Comparison of ENCODE assay signal across 3 cellular contexts in the genomic region with DNA sequence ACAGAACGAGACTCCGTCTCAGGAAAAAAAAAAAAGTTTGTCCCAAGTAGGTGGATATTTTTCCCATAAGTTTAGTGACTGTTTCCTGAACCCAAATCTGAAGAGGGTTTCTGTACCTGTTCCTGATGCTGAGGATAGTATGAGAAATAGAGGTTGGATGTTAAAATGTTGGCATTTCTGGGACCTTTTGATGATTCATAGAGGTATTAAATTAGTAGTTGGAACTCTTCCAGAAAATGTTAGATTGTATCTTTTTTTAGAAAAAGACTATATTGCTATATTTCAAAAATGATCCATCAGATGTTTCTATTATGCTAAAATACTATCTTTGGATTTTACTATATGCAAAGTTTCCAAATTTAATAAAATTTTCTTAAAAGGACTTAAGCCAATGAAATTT.
A peak's percentile ranks its signal among the peaks of the same experiment; 100 is the strongest.
TF ChIP-seq lines count a peak whose summit lies in the region.

No MANE protein-coding gene starts in this region.

TF ChIP-seq in SK-N-SH, 30 proteins besides CTCF, POLR2A, EP300 and RAD21:
- TF ChIP-seq FOSL2 (IDR thresholded peaks at IDR 0.05; ENCODE audit: borderline replicate concordance, low read depth) (no peak), NFIC (IDR thresholded peaks at IDR 0.05; ENCODE audit: borderline replicate concordance) (peak; percentile 43; the same call in 1 of the 2 replicates)
TF ChIP-seq in SK-N-SH: peak in this region for 1.

TF ChIP-seq in SK-N-SH treated with all-trans-retinoic acid at 6 μM for 48 hours, 23 proteins besides CTCF, POLR2A, EP300 and RAD21:
- no peak for TF ChIP-seq TCF4 (CRISPR knock-in tag; IDR thresholded peaks at IDR 0.05; ENCODE audit: borderline replicate concordance)

TF ChIP-seq in endothelial cell of umbilical vein, 7 proteins besides CTCF, POLR2A, EP300 and RAD21:
- TF ChIP-seq, protein P1, sequence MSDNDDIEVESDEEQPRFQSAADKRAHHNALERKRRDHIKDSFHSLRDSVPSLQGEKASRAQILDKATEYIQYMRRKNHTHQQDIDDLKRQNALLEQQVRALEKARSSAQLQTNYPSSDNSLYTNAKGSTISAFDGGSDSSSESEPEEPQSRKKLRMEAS (IDR thresholded peaks at IDR 0.05; ENCODE audit: insufficient read depth, insufficient read length): no peak
- TF ChIP-seq GATA2 (IDR thresholded peaks at IDR 0.05; ENCODE audit: insufficient read depth, insufficient read length, low read depth, low read length) (no peak), FOS (IDR thresholded peaks at IDR 0.05; ENCODE audit: borderline replicate concordance, insufficient read depth, low read length) (no peak)
TF ChIP-seq in endothelial cell of umbilical vein: peak in this region for 0.
